Comparison of ENCODE assay signal across 8 cellular contexts in genomic region chr2:26772064-26773001, GRCh38. TPM values are rescaled to one million over a fixed set of nuclear protein-coding genes. Genes with fewer than 3 reads are reported as not detected.
DNase-seq lines count a peak whose midpoint lies in the region; ATAC-seq and TF ChIP-seq lines count a peak whose summit lies in the region.

No MANE protein-coding gene starts in this region.

- DNase-seq in AG20443 (ENCODE audit: low spot score): peak; percentile 71
- DNase-seq in LNCaP clone FGC (ENCODE audit: low read depth): peak; percentile 99
- DNase-seq in activated naive CD4-positive, alpha-beta T cell treated with anti-CD3 and anti-CD28 coated beads, Interleukin-2, amount 50 U/mL, for 72 hours (ENCODE audit: low spot score in 2 of 2): no peak
- peak; percentile 92 to 98 (median 95) for DNase-seq in heart left ventricle
- DNase-seq in gastrocnemius medialis: peak; percentile 100
- DNase-seq in effector CD8-positive, alpha-beta T cell (lab: John Stamatoyannopoulos, UW): no peak
- DNase-seq in NK-92 treated with Interleukin-12 subunit alpha and Interleukin-12 subunit beta, amount 100 ng/mL, for 24 hours (lab: John Stamatoyannopoulos, UW): no peak
- no peak for DNase-seq in NCI-H526 (lab: John Stamatoyannopoulos, UW)

- H3K36me3 ChIP-seq in heart left ventricle: peaks cover 0 to 44% (median 33%) of the 10 kb centered on the region in 9 donors
- peaks cover 0 to 26% of the 10 kb centered on the region in 2 donors for H3K36me3 ChIP-seq in gastrocnemius medialis

- TF ChIP-seq CTCF in LNCaP clone FGC (IDR thresholded peaks at IDR 0.05; ENCODE audit: control insufficient read depth, extremely low read depth, insufficient read depth) (no peak), heart left ventricle (IDR thresholded peaks at IDR 0.05) (no peak), gastrocnemius medialis (IDR thresholded peaks at IDR 0.05 in 4 of 5, conservative IDR thresholded peaks at IDR 0.05 in 1 of 5) (no peak)

- no peaks in the 10 kb centered on the region for H3K9me3 Mint-ChIP-seq in activated naive CD4-positive, alpha-beta T cell treated with anti-CD3 and anti-CD28 coated beads, Interleukin-2, amount 50 U/mL, for 72 hours

- WGBS in heart left ventricle, 4 donors: 14 to 26% (median 17%) methylated on average over 13 of the region's 13 CpGs

- H3K27me3 ChIP-seq in heart left ventricle: no peaks in the 10 kb centered on the region
- no peaks in the 10 kb centered on the region for H3K27me3 ChIP-seq in gastrocnemius medialis

- in situ Hi-C loops in gastrocnemius medialis (cut with MboI; ENCODE audit: low sequenced_read_pairs in 4 of 4): no loop called here

- peak overlapping the region; percentile 13 to 78 for H3K27ac Mint-ChIP-seq in activated naive CD4-positive, alpha-beta T cell treated with anti-CD3 and anti-CD28 coated beads, Interleukin-2, amount 50 U/mL, for 72 hours

- H3K4me3 ChIP-seq in LNCaP clone FGC (ENCODE audit: low read depth, low read length) (no peak overlapping the region), heart left ventricle (no peak overlapping the region), gastrocnemius medialis (peak overlapping the region in 3 of 4 donors; percentile 0 to 36 (median 19))

- H3K4me1 ChIP-seq in heart left ventricle: peaks cover 20 to 72% (median 50%) of the 10 kb centered on the region in 12 donors
- peaks cover 50 to 64% of the 10 kb centered on the region in 2 donors for H3K4me1 ChIP-seq in gastrocnemius medialis

- intact Hi-C loops in heart left ventricle (cut with DNase I): loop anchor here in 1 of 10 donors (1.0 kb wide), 1 partner anchor 13 kb away; no protein-coding TSS in a partner anchor
- intact Hi-C loops in gastrocnemius medialis (cut with DNase I; ENCODE audit: low total_unique reads): loop anchor here (1.0 to 5.0 kb wide), 2 partner anchors 13 to 530 kb away; partner anchors contain the start of genes HADHA and HADHB

- TF ChIP-seq POLR2A in heart left ventricle (IDR thresholded peaks at IDR 0.05): peak in 1 of 2 donors; percentile 50
- TF ChIP-seq POLR2A in gastrocnemius medialis (IDR thresholded peaks at IDR 0.05): peak; percentile 60 to 77

- H3K27ac ChIP-seq in heart left ventricle (peak overlapping the region; percentile 73 to 93 (median 86)), gastrocnemius medialis (peak overlapping the region; percentile 93 to 99 (median 96))

- no peaks in the 10 kb centered on the region for H3K36me3 Mint-ChIP-seq in activated naive CD4-positive, alpha-beta T cell treated with anti-CD3 and anti-CD28 coated beads, Interleukin-2, amount 50 U/mL, for 72 hours

- peak; percentile 59 to 65 for ATAC-seq in activated naive CD4-positive, alpha-beta T cell treated with anti-CD3 and anti-CD28 coated beads, Interleukin-2, amount 50 U/mL, for 72 hours
- ATAC-seq in heart left ventricle: peak; percentile 92 to 94 (median 92)
- ATAC-seq in gastrocnemius medialis: peak; percentile 88 to 89

- H3K9me3 ChIP-seq in heart left ventricle (no peaks in the 10 kb centered on the region), gastrocnemius medialis (no peaks in the 10 kb centered on the region)

RNA-seq across cellular contexts. Expression of gene SLC35F6, which starts 8.2 kb away (rescaled TPM):
- 1 to 10 TPM; 5.1 to 8.6 TPM for total RNA-seq in activated naive CD4-positive, alpha-beta T cell treated with anti-CD3 and anti-CD28 coated beads, Interleukin-2, amount 50 U/mL, for 72 hours
- total RNA-seq in heart left ventricle: 10 to 100 TPM; 17.2 to 70.5 (median 27.2) TPM
- 10 to 100 TPM; 14.4 to 28.3 TPM for polyA plus RNA-seq in heart left ventricle
- 10 to 100 TPM; 37.8 to 54.5 (median 45.9) TPM for total RNA-seq in gastrocnemius medialis

RNA-seq across cellular contexts. Expression of gene CENPA, which starts 13.5 kb away (rescaled TPM):
- total RNA-seq in activated naive CD4-positive, alpha-beta T cell treated with anti-CD3 and anti-CD28 coated beads, Interleukin-2, amount 50 U/mL, for 72 hours: 10 to 100 TPM; 26.9 to 38.1 TPM
- 10 to 100 TPM in 2 of 9 donors, 1 to 10 TPM in 5, under 1 TPM in 1, not detected in 1; 0.35 to 26.8 (median 4.4) TPM for total RNA-seq in heart left ventricle
- 1 to 10 TPM in 1 of 2 donors, under 1 TPM in 1; 0.25 to 2.1 TPM for polyA plus RNA-seq in heart left ventricle
- under 1 TPM in 1 of 4 donors, not detected in 3; 0.22 TPM for total RNA-seq in gastrocnemius medialis

Comparison
In these comparisons a context has a peak if more than half of its experiments do, and no peak if none do; other contexts are left out.
1. DNase-seq: peak in AG20443 (single experiment), LNCaP clone FGC (single experiment), heart left ventricle (5 of 5) and gastrocnemius medialis (2 of 2); none in activated naive CD4-positive, alpha-beta T cell treated with anti-CD3 and anti-CD28 coated beads, Interleukin-2, amount 50 U/mL, for 72 hours (0 of 2), effector CD8-positive, alpha-beta T cell (single experiment), NK-92 treated with Interleukin-12 subunit alpha and Interleukin-12 subunit beta, amount 100 ng/mL, for 24 hours (single experiment) and NCI-H526 (0 of 2).
2. H3K4me3 ChIP-seq: peak in gastrocnemius medialis (3 of 4); none in LNCaP clone FGC (single experiment) and heart left ventricle (0 of 12).
3. Peak in every context shown above with its lines, with median percentiles within 50 percentile points of each other: ATAC-seq.